Comparison of ENCODE assay signal across 20 cellular contexts in genomic region chr7:107758667-107759066, GRCh38. TPM values are rescaled to one million over a fixed set of nuclear protein-coding genes. Genes with fewer than 3 reads are reported as not detected.
A peak's percentile ranks its signal among the peaks of the same experiment; 100 is the strongest.
DNase-seq lines count a peak whose midpoint lies in the region; ATAC-seq, FAIRE-seq and TF ChIP-seq lines count a peak whose summit lies in the region.
"Had no signal": no experiment of that assay in that cellular context is flagged by ENCODE, and none has a peak within 500 bp of the region (broad histone marks: within the 10 kb centered on the region; RNA-seq: fewer than 3 reads in every experiment).

No MANE protein-coding gene starts in this region.

- intact Hi-C loops in mammary epithelial cell (cut with micrococcal nuclease), result no loop called here
- intact Hi-C loops in MCF 10A (cut with micrococcal nuclease), result no loop called here
- intact Hi-C loops in PC-9 (cut with micrococcal nuclease; ENCODE audit: unreplicated experiment), result no loop called here

- H3K27me3 Mint-ChIP-seq in MCF 10A (ENCODE audit: insufficient read depth, unreplicated experiment), result no peaks in the 10 kb centered on the region
- H3K27me3 Mint-ChIP-seq: CD4-positive, alpha-beta memory T cell had no signal

- in situ Hi-C loops in mammary epithelial cell (cut with MboI; ENCODE audit: low sequenced_read_pairs in 2 of 2), result no loop called here

- TSS peak; percentile 16 for BruUV-seq in mammary epithelial cell (replicated peaks; lab: Mats Ljungman, UMichigan)
- BruUV-seq in MCF 10A (replicated peaks; lab: Mats Ljungman, UMichigan), result no TSS peak
- TSS peak; percentile 14 for BruUV-seq in PC-9 (replicated peaks; lab: Mats Ljungman, UMichigan)

- POLR2A ChIA-PET in MCF 10A (lab: Yijun Ruan, JAX) (no interaction called here), PC-9 (lab: Charles Lee; ENCODE audit: unreplicated experiment) (no interaction called here)

- H3K36me3 ChIP-seq in mammary epithelial cell (ENCODE audit: insufficient read depth, low read length) (peaks cover 57% of the 10 kb centered on the region), PC-9 (ENCODE audit: low read depth) (peaks cover 23% of the 10 kb centered on the region)

- peaks cover 50% of the 10 kb centered on the region for H3K36me3 Mint-ChIP-seq in MCF 10A (ENCODE audit: insufficient read depth, unreplicated experiment)
- H3K36me3 Mint-ChIP-seq in stimulated activated effector memory CD8-positive, alpha-beta T cell treated with anti-CD3 and anti-CD28 coated beads, Interleukin-12 subunit alpha, Interleukin-12 subunit beta, amount 100 ng/mL, for 72 hours, result peaks cover 80% of the 10 kb centered on the region

- H4K20me1 ChIP-seq in mammary epithelial cell (ENCODE audit: insufficient read depth, low read length) (no peaks in the 10 kb centered on the region), PC-9 (ENCODE audit: insufficient read depth) (0 out of 2 replicates have a peak, but pooled peaks cover 6% of the 10 kb centered on the region)

- H3K79me2 ChIP-seq in mammary epithelial cell (ENCODE audit: insufficient read depth, low read length), result no peaks in the 10 kb centered on the region
- H3K79me2 ChIP-seq in PC-9 (ENCODE audit: low read depth), result no peaks in the 10 kb centered on the region

- no peaks in the 10 kb centered on the region for H3K9me3 ChIP-seq in mammary epithelial cell (replicated peaks; ENCODE audit: insufficient read depth, low read length)
- no peaks in the 10 kb centered on the region for H3K9me3 ChIP-seq in PC-9 (ENCODE audit: insufficient read depth, low read depth)
- H3K9me3 ChIP-seq: A549, HAP-1 had no signal

- H3K9me2 ChIP-seq in PC-9 (ENCODE audit: insufficient read depth), result 0 out of 2 replicates have a peak, but pooled peaks cover under 1% of the 10 kb centered on the region

- H3K4me3 Mint-ChIP-seq in MCF 10A (ENCODE audit: unreplicated experiment), result no peak overlapping the region
- H3K4me3 Mint-ChIP-seq in stimulated activated effector memory CD8-positive, alpha-beta T cell treated with anti-CD3 and anti-CD28 coated beads, Interleukin-12 subunit alpha, Interleukin-12 subunit beta, amount 100 ng/mL, for 72 hours, result no peak overlapping the region

- peak; percentile 25 for TF ChIP-seq POLR2A in erythroblast (IDR thresholded peaks at IDR 0.05; ENCODE audit: low read length)

- H3F3A ChIP-seq in PC-9 (ENCODE audit: insufficient read depth, low read depth), result peaks cover 5% of the 10 kb centered on the region; the same call in 1 of the 2 replicates

- no peak for TF ChIP-seq CTCF in mammary epithelial cell (conservative IDR thresholded peaks at IDR 0.05 in 1 of 2, IDR thresholded peaks at IDR 0.05 in 1 of 2; ENCODE audit: extremely low read depth in 1 of 2, insufficient read depth in 1 of 2, low read depth in 1 of 2, low read length in 2 of 2)
- TF ChIP-seq CTCF in MCF 10A (IDR thresholded peaks at IDR 0.05; ENCODE audit: unreplicated experiment), result no peak
- TF ChIP-seq CTCF in PC-9 (conservative IDR thresholded peaks at IDR 0.05), result no peak

- CTCF ChIA-PET in mammary epithelial cell (lab: Charles Lee; ENCODE audit: low non-redundant PET) (no interaction called here), MCF 10A (lab: Yijun Ruan, JAX) (interaction anchor here (0.6 kb wide), 1 partner anchor 180 kb away, joined by 3 read pairs; no protein-coding TSS in a partner anchor), PC-9 (lab: Charles Lee) (no interaction called here)

- H3K4me3 ChIP-seq in mammary epithelial cell (replicated peaks in 1 of 3; ENCODE audit: insufficient read depth in 1 of 3, low read depth in 2 of 3, low read length in 3 of 3) (no peak overlapping the region), PC-9 (no peak overlapping the region)
- H3K4me3 ChIP-seq: A549, HAP-1 had no signal

- H3K27ac ChIP-seq in mammary epithelial cell (ENCODE audit: insufficient read depth, low read depth, low read length), result no peak overlapping the region
- H3K27ac ChIP-seq in PC-9, result no peak overlapping the region
- H3K27ac ChIP-seq: A549, RWPE1 had no signal

- no peak for DNase-seq in mammary epithelial cell
- no peak for DNase-seq in MCF 10A (ENCODE audit: unreplicated experiment)
- DNase-seq in PC-9, result no peak
- DNase-seq in erythroblast (lab: John Stamatoyannopoulos, UW), result no peak
- no peak for DNase-seq in stimulated activated effector memory CD8-positive, alpha-beta T cell treated with anti-CD3 and anti-CD28 coated beads, Interleukin-12 subunit alpha, Interleukin-12 subunit beta, amount 100 ng/mL, for 72 hours (ENCODE audit: low spot score in 2 of 2)
- no peak for DNase-seq in HTR-8/SVneo (ENCODE audit: insufficient read length, low spot score)
- DNase-seq: CD4-positive, alpha-beta memory T cell; DND-41; KBM-7; NCI-H187 treated with DMSO at 0.1 percent for 48 hours; NCI-H526; PC-3; SIG-M5 had no signal

- H3K4me1 ChIP-seq in mammary epithelial cell (ENCODE audit: insufficient read depth, low read length) (no peaks in the 10 kb centered on the region), PC-9 (replicated peaks; ENCODE audit: insufficient read depth) (no peaks in the 10 kb centered on the region)
- H3K4me1 ChIP-seq: A549, HAP-1 had no signal

- H2AFZ ChIP-seq in mammary epithelial cell (ENCODE audit: low read depth, low read length) (no peak overlapping the region), PC-9 (no peak overlapping the region)

- dilution Hi-C loops in mammary epithelial cell (cut with HindIII; ENCODE audit: low sequenced_read_pairs), result loop anchor here (5.0 kb wide), 1 partner anchor 101 kb away; no protein-coding TSS in a partner anchor

- H3K4me2 ChIP-seq in mammary epithelial cell (ENCODE audit: insufficient read depth, low read depth, low read length) (no peak overlapping the region), PC-9 (no peak overlapping the region)
- H3K4me2 ChIP-seq: A549 had no signal

- no peaks in the 10 kb centered on the region for H3K4me1 Mint-ChIP-seq in MCF 10A (ENCODE audit: insufficient read depth, unreplicated experiment)
- H3K4me1 Mint-ChIP-seq in stimulated activated effector memory CD8-positive, alpha-beta T cell treated with anti-CD3 and anti-CD28 coated beads, Interleukin-12 subunit alpha, Interleukin-12 subunit beta, amount 100 ng/mL, for 72 hours, result peaks cover 11% of the 10 kb centered on the region

- no peak overlapping the region for H3K27ac Mint-ChIP-seq in MCF 10A (ENCODE audit: low read depth, unreplicated experiment)
- H3K27ac Mint-ChIP-seq in stimulated activated effector memory CD8-positive, alpha-beta T cell treated with anti-CD3 and anti-CD28 coated beads, Interleukin-12 subunit alpha, Interleukin-12 subunit beta, amount 100 ng/mL, for 72 hours, result peak overlapping the region; percentile 73

- 100% methylated on average over 1 of the region's 1 CpG for WGBS in mammary epithelial cell (ENCODE audit: low coverage, missing lambda C conversion rate)

- H3K27me3 ChIP-seq in mammary epithelial cell (ENCODE audit: insufficient read depth, low read length), result no peaks in the 10 kb centered on the region
- no peaks in the 10 kb centered on the region for H3K27me3 ChIP-seq in PC-9 (ENCODE audit: insufficient read depth, low read depth)

- peak; percentile 21 for ATAC-seq in stimulated activated effector memory CD8-positive, alpha-beta T cell treated with anti-CD3 and anti-CD28 coated beads, Interleukin-12 subunit alpha, Interleukin-12 subunit beta, amount 100 ng/mL, for 72 hours
- no peak for ATAC-seq in GM19397 (IDR thresholded peaks at IDR 0.05; ENCODE audit: unreplicated experiment)
- ATAC-seq: A549, PC-3, SK-N-SH treated with all-trans-retinoic acid at 6 μM for 48 hours had no signal

- FAIRE-seq in HTR-8/SVneo (lab: Jason Lieb, UNC), result no peak
- FAIRE-seq: A549 had no signal

- no peaks in the 10 kb centered on the region for H3K9me3 Mint-ChIP-seq in MCF 10A (ENCODE audit: unreplicated experiment)
- H3K9me3 Mint-ChIP-seq in stimulated activated effector memory CD8-positive, alpha-beta T cell treated with anti-CD3 and anti-CD28 coated beads, Interleukin-12 subunit alpha, Interleukin-12 subunit beta, amount 100 ng/mL, for 72 hours, result no peaks in the 10 kb centered on the region
- H3K9me3 Mint-ChIP-seq: CD4-positive, alpha-beta memory T cell had no signal

- no peak overlapping the region for H3K9ac ChIP-seq in mammary epithelial cell (ENCODE audit: insufficient read depth, low read length)

RNA-seq across cellular contexts. Expression of gene CBLL1, which starts 14.7 kb away (rescaled TPM):
- total RNA-seq in mammary epithelial cell (10 to 100 TPM; 26.9 to 37.8 TPM), MCF 10A (2022) (34.5 and 39.7 TPM in 2 replicates), PC-9 (2021) (24.5 and 31.3 TPM in 2 replicates)
- 17.9 TPM for polyA plus RNA-seq in mammary epithelial cell
- 22.7 TPM for polyA minus RNA-seq in mammary epithelial cell

RNA-seq across cellular contexts. Expression of gene SLC26A3, which starts 44.4 kb away (rescaled TPM):
- total RNA-seq in mammary epithelial cell (not detected), MCF 10A (2022) (not detected in 2 replicates), PC-9 (2021) (not detected in 2 replicates)
- not detected for polyA plus RNA-seq in mammary epithelial cell
- not detected for polyA minus RNA-seq in mammary epithelial cell
- total RNA-seq: CD4-positive, alpha-beta memory T cell; G401; PC-3 had no signal
- polyA plus RNA-seq: A549; BJ; CD4-positive, alpha-beta memory T cell had no signal
